ENCODE assay signal across 22 cellular contexts in genomic region chr13:45369116-45369515, GRCh38. TPM values are rescaled to one million over a fixed set of nuclear protein-coding genes. Genes with fewer than 3 reads are reported as not detected.
DNase-seq lines count a peak whose midpoint lies in the region; ATAC-seq, FAIRE-seq and TF ChIP-seq lines count a peak whose summit lies in the region.
"Had no signal": no experiment of that assay in that cellular context is flagged by ENCODE, and none has a peak within 500 bp of the region (broad histone marks: within the 10 kb centered on the region; RNA-seq: fewer than 3 reads in every experiment).

No MANE protein-coding gene starts in this region.

- H3K9me3 ChIP-seq in CD4-positive, CD25-positive, alpha-beta regulatory T cell (ENCODE audit: control insufficient read depth in 2 of 2, low read length in 2 of 2): no peaks in the 10 kb centered on the region
- H3K9me3 ChIP-seq in osteoblast (ENCODE audit: low read depth, low read length): no peaks in the 10 kb centered on the region
- H3K9me3 ChIP-seq: ascending aorta, BE2C, gastroesophageal sphincter, thoracic aorta had no signal

- H2BK5ac ChIP-seq in mesendoderm (ENCODE audit: low read length): no peak overlapping the region

- no peak overlapping the region for H3K4ac ChIP-seq in mesendoderm (ENCODE audit: low read depth, low read length)

- peaks cover 18% of the 10 kb centered on the region for H3K4me1 ChIP-seq in CD4-positive, CD25-positive, alpha-beta regulatory T cell (ENCODE audit: control insufficient read depth, insufficient read depth, low read length, poor library complexity, severe bottlenecking)
- H3K4me1 ChIP-seq in mesendoderm (ENCODE audit: control insufficient read depth, low read depth, low read length) (peaks cover 4% of the 10 kb centered on the region), osteoblast (ENCODE audit: insufficient read depth, low read length) (peaks cover 7% of the 10 kb centered on the region)
- H3K4me1 ChIP-seq: BE2C had no signal

- no peaks in the 10 kb centered on the region for H3K36me3 ChIP-seq in CD4-positive, CD25-positive, alpha-beta regulatory T cell (ENCODE audit: control insufficient read depth, insufficient read depth, low read length)
- H3K36me3 ChIP-seq in mesendoderm (ENCODE audit: control insufficient read depth, insufficient read depth, low read length) (no peaks in the 10 kb centered on the region), osteoblast (ENCODE audit: insufficient read depth, low read length) (peaks cover 5% of the 10 kb centered on the region)
- H3K36me3 ChIP-seq: BE2C had no signal

- H3K27me3 Mint-ChIP-seq in CD4-positive, CD25-positive, alpha-beta regulatory T cell: no peaks in the 10 kb centered on the region
- H3K27me3 Mint-ChIP-seq in activated T-helper 2 cell treated with anti-CD3 and anti-CD28 coated beads, Interferon-gamma antibody, Interleukin-2, Interleukin-4, amounts not matched to agents 10 μg/mL and 5 μg/mL and 100 μg/mL, durations not matched to agents 14 hours and 24 hours and 36 hours (ENCODE audit: low read depth): no peaks in the 10 kb centered on the region

- H3K27me3 ChIP-seq in CD4-positive, CD25-positive, alpha-beta regulatory T cell (ENCODE audit: control insufficient read depth, insufficient read depth, low read length): no peaks in the 10 kb centered on the region
- H3K27me3 ChIP-seq in mesendoderm (ENCODE audit: insufficient read depth, low read length, poor library complexity) (no peaks in the 10 kb centered on the region), osteoblast (ENCODE audit: insufficient read depth, low read length) (no peaks in the 10 kb centered on the region)
- H3K27me3 ChIP-seq: ascending aorta, BE2C, gastroesophageal sphincter had no signal

- H3K4me2 ChIP-seq in mesendoderm (ENCODE audit: low read length) (no peak overlapping the region), osteoblast (ENCODE audit: insufficient read depth, low read length) (no peak overlapping the region)

- H2BK15ac ChIP-seq in mesendoderm (replicated peaks; ENCODE audit: low read depth): no peak overlapping the region

- no peak for ATAC-seq in CD4-positive, CD25-positive, alpha-beta regulatory T cell (ENCODE audit: low read depth in 2 of 2)
- ATAC-seq: gastroesophageal sphincter, left ventricle myocardium superior had no signal

- peaks cover 18 to 64% (median 36%) of the 10 kb centered on the region in 4 donors for H3K4me1 Mint-ChIP-seq in CD4-positive, CD25-positive, alpha-beta regulatory T cell
- H3K4me1 Mint-ChIP-seq in activated T-helper 2 cell treated with anti-CD3 and anti-CD28 coated beads, Interferon-gamma antibody, Interleukin-2, Interleukin-4, amounts not matched to agents 10 μg/mL and 5 μg/mL and 100 μg/mL, durations not matched to agents 14 hours and 24 hours and 36 hours (ENCODE audit: low read depth): peaks cover 27% of the 10 kb centered on the region

- H3K27ac ChIP-seq in CD4-positive, CD25-positive, alpha-beta regulatory T cell (ENCODE audit: insufficient read depth, low read length, poor library complexity, severe bottlenecking): no peak overlapping the region
- H3K27ac ChIP-seq in mesendoderm (ENCODE audit: low read depth, low read length) (no peak overlapping the region), substantia nigra (ENCODE audit: low read depth, low read length, poor library complexity, severe bottlenecking) (no peak overlapping the region), osteoblast (ENCODE audit: low read depth, low read length) (no peak overlapping the region)
- H3K27ac ChIP-seq: gastroesophageal sphincter, GM23248 had no signal

- TF ChIP-seq POLR2A in GM12891 (IDR thresholded peaks at IDR 0.05; ENCODE audit: low read depth, low read length): no peak

- H3K79me1 ChIP-seq in mesendoderm (ENCODE audit: low read length): no peaks in the 10 kb centered on the region

- H4K20me1 ChIP-seq in osteoblast (ENCODE audit: insufficient read depth, low read length): peaks cover 3% of the 10 kb centered on the region

- DNase-seq in CD4-positive, CD25-positive, alpha-beta regulatory T cell: no peak
- DNase-seq in GM12891 (ENCODE audit: insufficient read length, low spot score) (no peak), mesendoderm (peak; percentile 37), substantia nigra (lab: John Stamatoyannopoulos, UW) (no peak), NCI-H146 treated with DMSO at 0.1 percent for 48 hours (lab: John Stamatoyannopoulos, UW; ENCODE audit: unreplicated experiment) (no peak), HT-29 (ENCODE audit: low spot score) (no peak), osteoblast (ENCODE audit: insufficient read length, low spot score, missing footprints) (no peak)
- no peak for DNase-seq in activated T-helper 2 cell treated with anti-CD3 and anti-CD28 coated beads, Interferon-gamma antibody, Interleukin-2, Interleukin-4, amounts not matched to agents 10 μg/mL and 5 μg/mL and 100 μg/mL, durations not matched to agents 14 hours and 24 hours and 36 hours (ENCODE audit: low spot score)
- DNase-seq: activated CD4-positive, alpha-beta T cell treated with anti-CD3 and anti-CD28 coated beads for 48 hours; BE2C; GM23248; left ventricle myocardium superior; NCI-H1930; NCI-H510A treated with DMSO at 0.1 percent for 48 hours; SHP77 treated with DMSO at 0.1 percent for 48 hours; stimulated activated CD4-positive, alpha-beta T cell treated with anti-CD3 and anti-CD28 coated beads, Interleukin-4, amount 100 ng/mL, for 24 hours; T-helper 9 cell had no signal

- H3K9ac ChIP-seq in mesendoderm (ENCODE audit: low read length): no peak overlapping the region
- H3K9ac ChIP-seq: GM23248 had no signal

- no peak overlapping the region for H2AK5ac ChIP-seq in mesendoderm (ENCODE audit: low read length)

- no peak overlapping the region for H3K56ac ChIP-seq in mesendoderm (ENCODE audit: low read length)

- no peak overlapping the region for H2BK120ac ChIP-seq in mesendoderm (ENCODE audit: low read depth, low read length)

- H4K8ac ChIP-seq in mesendoderm (ENCODE audit: low read depth, low read length): no peak overlapping the region

- WGBS in mesendoderm (ENCODE audit: extremely low coverage, insufficient coverage, low lambda C conversion rate): no CpG with 5 or more reads among the region's 4 CpGs

- no peak overlapping the region for H3K18ac ChIP-seq in mesendoderm (ENCODE audit: low read length)

- H3K23ac ChIP-seq in mesendoderm (ENCODE audit: low read length): no peak overlapping the region

- H3K79me2 ChIP-seq in mesendoderm (ENCODE audit: control insufficient read depth, insufficient read depth, low read length) (no peaks in the 10 kb centered on the region), osteoblast (ENCODE audit: insufficient read depth, low read length) (no peaks in the 10 kb centered on the region)

- peak; percentile 43 for FAIRE-seq in GM12891 (lab: Jason Lieb, UNC)
- FAIRE-seq: colon had no signal

- TF ChIP-seq CTCF in osteoblast (IDR thresholded peaks at IDR 0.05; ENCODE audit: extremely low read depth, low read depth, low read length): no peak

- peaks cover 0 to 1% (median 0%) of the 10 kb centered on the region in 7 donors for H3K9me3 Mint-ChIP-seq in CD4-positive, CD25-positive, alpha-beta regulatory T cell
- peaks cover 2% of the 10 kb centered on the region for H3K9me3 Mint-ChIP-seq in activated T-helper 2 cell treated with anti-CD3 and anti-CD28 coated beads, Interferon-gamma antibody, Interleukin-2, Interleukin-4, amounts not matched to agents 10 μg/mL and 5 μg/mL and 100 μg/mL, durations not matched to agents 14 hours and 24 hours and 36 hours

- intact Hi-C loops in activated T-helper 2 cell treated with anti-CD3 and anti-CD28 coated beads, Interferon-gamma antibody, Interleukin-2, Interleukin-4, amounts not matched to agents 10 μg/mL and 5 μg/mL and 100 μg/mL, durations not matched to agents 14 hours and 24 hours and 36 hours (cut with micrococcal nuclease): no loop called here

- H4K5ac ChIP-seq in mesendoderm (ENCODE audit: low read length): no peak overlapping the region

- H3K36me3 Mint-ChIP-seq in CD4-positive, CD25-positive, alpha-beta regulatory T cell: peaks cover 21% of the 10 kb centered on the region
- peaks cover 41% of the 10 kb centered on the region for H3K36me3 Mint-ChIP-seq in activated T-helper 2 cell treated with anti-CD3 and anti-CD28 coated beads, Interferon-gamma antibody, Interleukin-2, Interleukin-4, amounts not matched to agents 10 μg/mL and 5 μg/mL and 100 μg/mL, durations not matched to agents 14 hours and 24 hours and 36 hours (ENCODE audit: low read depth)

- H3K4me3 ChIP-seq in CD4-positive, CD25-positive, alpha-beta regulatory T cell (ENCODE audit: low read depth, low read length): no peak overlapping the region
- H3K4me3 ChIP-seq in mesendoderm (ENCODE audit: low read length): no peak overlapping the region
- no peak overlapping the region for H3K4me3 ChIP-seq in osteoblast (ENCODE audit: insufficient read depth, low read length)
- H3K4me3 ChIP-seq: ascending aorta, gastroesophageal sphincter, GM23248, skin epidermis, thoracic aorta had no signal

- H3K4me3 Mint-ChIP-seq in CD4-positive, CD25-positive, alpha-beta regulatory T cell: peak overlapping the region in 1 of 4 donors; percentile 75
- no peak overlapping the region for H3K4me3 Mint-ChIP-seq in activated T-helper 2 cell treated with anti-CD3 and anti-CD28 coated beads, Interferon-gamma antibody, Interleukin-2, Interleukin-4, amounts not matched to agents 10 μg/mL and 5 μg/mL and 100 μg/mL, durations not matched to agents 14 hours and 24 hours and 36 hours (ENCODE audit: low read depth)

- H3K27ac Mint-ChIP-seq in CD4-positive, CD25-positive, alpha-beta regulatory T cell: peak overlapping the region; percentile 92 to 94 (median 93)
- peak overlapping the region; percentile 48 for H3K27ac Mint-ChIP-seq in activated T-helper 2 cell treated with anti-CD3 and anti-CD28 coated beads, Interferon-gamma antibody, Interleukin-2, Interleukin-4, amounts not matched to agents 10 μg/mL and 5 μg/mL and 100 μg/mL, durations not matched to agents 14 hours and 24 hours and 36 hours

- no peak overlapping the region for H2AFZ ChIP-seq in osteoblast (ENCODE audit: low read length)
- H2AFZ ChIP-seq: GM23248 had no signal

RNA-seq across cellular contexts. Expression of gene TPT1, which starts 28.1 kb away (rescaled TPM):
- total RNA-seq in CD4-positive, CD25-positive, alpha-beta regulatory T cell: 5,591 TPM
- polyA plus RNA-seq in CD4-positive, CD25-positive, alpha-beta regulatory T cell: 1,000 to 10,000 TPM; 2,708 to 4,074 (median 3,846) TPM
- polyA plus RNA-seq in GM12891 (2012; ENCODE audit: low read depth, missing spikeins): 5,358 TPM
- 2,606 and 2,653 TPM in 2 replicates for total RNA-seq in activated T-helper 2 cell treated with anti-CD3 and anti-CD28 coated beads, Interferon-gamma antibody, Interleukin-2, Interleukin-4, amounts not matched to agents 10 μg/mL and 5 μg/mL and 100 μg/mL, durations not matched to agents 14 hours and 24 hours and 36 hours
- polyA plus RNA-seq in mesendoderm (2013, experiment 1 of 2): 2,379 TPM
- polyA plus RNA-seq in mesendoderm (2013, experiment 2 of 2): 2,407 TPM
- 1,597 and 1,598 TPM in 2 replicates for total RNA-seq in HT-29 (2014; rRNA removed; shearing (Covaris generic))
- total RNA-seq in osteoblast: 2,232 and 2,713 TPM in 2 replicates

RNA-seq across cellular contexts. Expression of gene SLC25A30, which starts 49.1 kb away (rescaled TPM):
- total RNA-seq in CD4-positive, CD25-positive, alpha-beta regulatory T cell: 22.9 TPM
- polyA plus RNA-seq in CD4-positive, CD25-positive, alpha-beta regulatory T cell: 1 to 10 TPM in 3 of 4 donors, under 1 TPM in 1; 0.41 to 2.8 (median 1.6) TPM
- polyA plus RNA-seq in GM12891 (2012; ENCODE audit: low read depth, missing spikeins): 2.4 TPM
- total RNA-seq in activated T-helper 2 cell treated with anti-CD3 and anti-CD28 coated beads, Interferon-gamma antibody, Interleukin-2, Interleukin-4, amounts not matched to agents 10 μg/mL and 5 μg/mL and 100 μg/mL, durations not matched to agents 14 hours and 24 hours and 36 hours: 12.2 and 13.6 TPM in 2 replicates
- 3.4 TPM for polyA plus RNA-seq in mesendoderm (2013, experiment 1 of 2)
- 4.8 TPM for polyA plus RNA-seq in mesendoderm (2013, experiment 2 of 2)
- 1.1 and 4.1 TPM in 2 replicates for total RNA-seq in HT-29 (2014; rRNA removed; shearing (Covaris generic))
- total RNA-seq in osteoblast: 11.2 TPM in 2 replicates
